Comparison of ENCODE assay signal across 17 cellular contexts in genomic region chr10:110401401-110402076, GRCh38.
"Had no signal": no experiment of that assay in that cellular context is flagged by ENCODE, and none has a peak within 500 bp of the region (broad histone marks: within the 10 kb centered on the region; RNA-seq: fewer than 3 reads in every experiment).

No MANE protein-coding gene starts in this region.

- DNase-seq: activated CD4-positive, alpha-beta T cell treated with anti-CD3 and anti-CD28 coated beads for 48 hours; activated CD8-positive, alpha-beta T cell treated with anti-CD3 and anti-CD28 coated beads, Interleukin-2, amount 10 ng/mL, durations not matched to agents 7 days and 5 days; activated naive CD4-positive, alpha-beta T cell treated with Interleukin-2 at 50 U/mL for 16 hours; caudate nucleus; colonic mucosa; effector CD4-positive, alpha-beta T cell; midbrain; naive B cell; right cardiac atrium; stimulated activated naive CD4-positive, alpha-beta T cell; T-helper 1 cell; WERI-Rb-1 had no signal

- H3K9me3 ChIP-seq: colonic mucosa, neutrophil had no signal

- H3K4me3 Mint-ChIP-seq: activated CD8-positive, alpha-beta T cell treated with anti-CD3 and anti-CD28 coated beads, Interleukin-2, amount 10 ng/mL, durations not matched to agents 7 days and 5 days; activated T-helper 1 cell treated with anti-CD3 and anti-CD28 coated beads, Interleukin-12 subunit alpha, Interleukin-12 subunit beta, Interleukin-2, Interleukin-4 antibody, amounts not matched to agents 30 ng/mL and 10 ng/mL and 1 ng/mL, durations not matched to agents 14 hours and 24 hours and 36 hours; naive B cell; type B pancreatic cell had no signal

- H3K4me2 ChIP-seq: hepatocyte had no signal

- H3K79me2 ChIP-seq: hepatocyte had no signal

- H3K36me3 ChIP-seq: colonic mucosa, neutrophil, WERI-Rb-1 had no signal

- H3K9me3 Mint-ChIP-seq: activated T-helper 1 cell treated with anti-CD3 and anti-CD28 coated beads, Interleukin-12 subunit alpha, Interleukin-12 subunit beta, Interleukin-2, Interleukin-4 antibody, amounts not matched to agents 30 ng/mL and 10 ng/mL and 1 ng/mL, durations not matched to agents 14 hours and 24 hours and 36 hours; naive B cell; type B pancreatic cell had no signal

- H3K4me3 ChIP-seq: colonic mucosa, hepatocyte had no signal

- H3K27me3 ChIP-seq: colonic mucosa, hepatocyte, neutrophil had no signal

- H3K27me3 Mint-ChIP-seq: type B pancreatic cell had no signal

- ATAC-seq: activated CD8-positive, alpha-beta T cell treated with anti-CD3 and anti-CD28 coated beads, Interleukin-2, amount 10 ng/mL, durations not matched to agents 7 days and 5 days; right cardiac atrium had no signal

- H3K27ac Mint-ChIP-seq: activated CD8-positive, alpha-beta T cell treated with anti-CD3 and anti-CD28 coated beads, Interleukin-2, amount 10 ng/mL, durations not matched to agents 7 days and 5 days; activated T-helper 1 cell treated with anti-CD3 and anti-CD28 coated beads, Interleukin-12 subunit alpha, Interleukin-12 subunit beta, Interleukin-2, Interleukin-4 antibody, amounts not matched to agents 30 ng/mL and 10 ng/mL and 1 ng/mL, durations not matched to agents 14 hours and 24 hours and 36 hours; type B pancreatic cell had no signal

- H2AFZ ChIP-seq: hepatocyte had no signal

- H3K36me3 Mint-ChIP-seq: naive B cell, type B pancreatic cell had no signal

- H3K27ac ChIP-seq: colonic mucosa, epithelial cell of prostate, neutrophil, WERI-Rb-1 had no signal
